ENCODE assay signal across 9 cellular contexts in genomic region chr12:53344487-53344823, GRCh38. TPM values are rescaled to one million over a fixed set of nuclear protein-coding genes. Genes with fewer than 3 reads are reported as not detected.
DNase-seq lines count a peak whose midpoint lies in the region; ATAC-seq, FAIRE-seq and TF ChIP-seq lines count a peak whose summit lies in the region.
"Had no signal": no experiment of that assay in that cellular context is flagged by ENCODE, and none has a peak within 500 bp of the region (broad histone marks: within the 10 kb centered on the region; RNA-seq: fewer than 3 reads in every experiment).

No MANE protein-coding gene starts in this region.

- H3K27me3 Mint-ChIP-seq in activated CD8-positive, alpha-beta T cell treated with anti-CD3 and anti-CD28 coated beads, Interleukin-2, amount 10 ng/mL, durations not matched to agents 7 days and 5 days (ENCODE audit: low read depth) = peaks cover 12% of the 10 kb centered on the region
- peaks cover 5% of the 10 kb centered on the region for H3K27me3 Mint-ChIP-seq in stimulated activated naive CD8-positive, alpha-beta T cell treated with anti-CD3 and anti-CD28 coated beads, Interleukin-15, Interleukin-2, amounts not matched to agents 100 ng/mL and 50 ng/mL, for 24 hours

- CTCF ChIA-PET in HEK293 (lab: Yijun Ruan, JAX) = interaction anchor here (0.7 to 7.0 kb wide), 14 partner anchors 8 to 199 kb away, joined by 3 to 156 read pairs (median 6); partner anchors contain the start of genes AAAS, AMHR2, MYG1 and SP7
- CTCF ChIA-PET in activated CD8-positive, alpha-beta T cell treated with anti-CD3 and anti-CD28 coated beads, Interleukin-2, amount 10 ng/mL, durations not matched to agents 7 days and 5 days (lab: Charles Lee) = interaction anchor here (0.7 to 7.1 kb wide), 35 partner anchors 9 to 278 kb away, joined by 3 to 290 read pairs (median 5); partner anchors contain the start of genes AAAS, AMHR2, CSAD and ESPL1

- no peaks in the 10 kb centered on the region for H3K36me3 ChIP-seq in HEK293 (ENCODE audit: control insufficient read depth in 2 of 2, insufficient read depth in 1 of 2, low read length in 2 of 2)
- H3K36me3 ChIP-seq in iPS-15b (ENCODE audit: control insufficient read depth, insufficient read depth, low read length) = no peaks in the 10 kb centered on the region
- H3K36me3 ChIP-seq in small intestine (ENCODE audit: control insufficient read depth in 2 of 2, insufficient read depth in 2 of 2, low read length in 2 of 2) = no peaks in the 10 kb centered on the region

- H3K27me3 ChIP-seq in iPS-15b (ENCODE audit: control insufficient read depth, insufficient read depth, low read length) = peaks cover 42% of the 10 kb centered on the region
- no peaks in the 10 kb centered on the region for H3K27me3 ChIP-seq in small intestine (ENCODE audit: control insufficient read depth in 2 of 2, insufficient read depth in 2 of 2, low read length in 2 of 2)

- POLR2A ChIA-PET in HEK293 (lab: Yijun Ruan, JAX) = interaction anchor here (0.6 to 2.3 kb wide), 14 partner anchors 9 to 265 kb away, joined by 3 to 20 read pairs (median 4); partner anchors contain the start of genes AAAS, MAP3K12, MYG1 and PFDN5
- POLR2A ChIA-PET in activated CD8-positive, alpha-beta T cell treated with anti-CD3 and anti-CD28 coated beads, Interleukin-2, amount 10 ng/mL, durations not matched to agents 7 days and 5 days (lab: Charles Lee) = interaction anchor here (0.5 to 3.3 kb wide), 8 partner anchors 12 to 96 kb away, joined by 3 to 38 read pairs (median 4); partner anchors contain the start of genes AAAS and SP1

- peak overlapping the region; percentile 65 for H3K27ac Mint-ChIP-seq in activated CD8-positive, alpha-beta T cell treated with anti-CD3 and anti-CD28 coated beads, Interleukin-2, amount 10 ng/mL, durations not matched to agents 7 days and 5 days
- H3K27ac Mint-ChIP-seq in stimulated activated naive CD8-positive, alpha-beta T cell treated with anti-CD3 and anti-CD28 coated beads, Interleukin-15, Interleukin-2, amounts not matched to agents 100 ng/mL and 50 ng/mL, for 24 hours = no peak overlapping the region

- no peak for FAIRE-seq in small intestine (lab: Jason Lieb, UNC)

- H3K4me1 Mint-ChIP-seq in activated CD8-positive, alpha-beta T cell treated with anti-CD3 and anti-CD28 coated beads, Interleukin-2, amount 10 ng/mL, durations not matched to agents 7 days and 5 days (ENCODE audit: low read depth) = peaks cover 17% of the 10 kb centered on the region
- H3K4me1 Mint-ChIP-seq in stimulated activated naive CD8-positive, alpha-beta T cell treated with anti-CD3 and anti-CD28 coated beads, Interleukin-15, Interleukin-2, amounts not matched to agents 100 ng/mL and 50 ng/mL, for 24 hours (ENCODE audit: low read depth) = peaks cover 25% of the 10 kb centered on the region

- peak; percentile 3 for ATAC-seq in activated CD8-positive, alpha-beta T cell treated with anti-CD3 and anti-CD28 coated beads, Interleukin-2, amount 10 ng/mL, durations not matched to agents 7 days and 5 days
- ATAC-seq in GM21367 (IDR thresholded peaks at IDR 0.05; ENCODE audit: unreplicated experiment) = no peak
- ATAC-seq in GM21423 (IDR thresholded peaks at IDR 0.05; ENCODE audit: unreplicated experiment) = no peak

- no peaks in the 10 kb centered on the region for H3K36me3 Mint-ChIP-seq in activated CD8-positive, alpha-beta T cell treated with anti-CD3 and anti-CD28 coated beads, Interleukin-2, amount 10 ng/mL, durations not matched to agents 7 days and 5 days (ENCODE audit: low read depth)
- H3K36me3 Mint-ChIP-seq in stimulated activated naive CD8-positive, alpha-beta T cell treated with anti-CD3 and anti-CD28 coated beads, Interleukin-15, Interleukin-2, amounts not matched to agents 100 ng/mL and 50 ng/mL, for 24 hours (ENCODE audit: low read depth) = no peaks in the 10 kb centered on the region

- H3K4me3 ChIP-seq in HEK293 (ENCODE audit: low read depth, low read length) (peak overlapping the region; percentile 62), iPS-15b (ENCODE audit: low read depth, low read length) (peak overlapping the region; percentile 69), small intestine (ENCODE audit: low read depth in 1 of 2, low read length in 2 of 2) (peak overlapping the region in 1 of 2 donors; percentile 57)

- H3K4me3 Mint-ChIP-seq in activated CD8-positive, alpha-beta T cell treated with anti-CD3 and anti-CD28 coated beads, Interleukin-2, amount 10 ng/mL, durations not matched to agents 7 days and 5 days = peak overlapping the region; percentile 42
- peak overlapping the region; percentile 59 for H3K4me3 Mint-ChIP-seq in stimulated activated naive CD8-positive, alpha-beta T cell treated with anti-CD3 and anti-CD28 coated beads, Interleukin-15, Interleukin-2, amounts not matched to agents 100 ng/mL and 50 ng/mL, for 24 hours

- no peaks in the 10 kb centered on the region for H3K9me3 ChIP-seq in HEK293 (ENCODE audit: control insufficient read depth, insufficient read depth, low read depth, low read length)
- no peaks in the 10 kb centered on the region for H3K9me3 ChIP-seq in iPS-15b (ENCODE audit: control insufficient read depth, insufficient read depth, low read length)
- H3K9me3 ChIP-seq in small intestine (ENCODE audit: control insufficient read depth, low read depth) = no peaks in the 10 kb centered on the region

- 4 to 10% (median 5%) methylated on average over 15 to 19 of the region's 19 CpGs for WGBS in small intestine, 3 donors

- H3K27ac ChIP-seq in HEK293 (ENCODE audit: extremely low read depth, low read depth, low read length) = no peak overlapping the region
- peak overlapping the region in 1 of 2 donors; percentile 47 for H3K27ac ChIP-seq in small intestine (ENCODE audit: low read depth in 1 of 2, low read length in 1 of 2)

- no peak for TF ChIP-seq CTCF in HEK293 (tag by site-specific recombination; IDR thresholded peaks at IDR 0.05)

- H3K4me1 ChIP-seq in HEK293 (ENCODE audit: control insufficient read depth, insufficient read depth, low read length) = no peaks in the 10 kb centered on the region
- H3K4me1 ChIP-seq in iPS-15b (ENCODE audit: control insufficient read depth, insufficient read depth, low read length) = peaks cover 12% of the 10 kb centered on the region
- H3K4me1 ChIP-seq in small intestine (ENCODE audit: control insufficient read depth in 2 of 2, insufficient read depth in 1 of 2, low read depth in 1 of 2, low read length in 1 of 2) = no peaks in the 10 kb centered on the region

- H3K9me3 Mint-ChIP-seq in activated CD8-positive, alpha-beta T cell treated with anti-CD3 and anti-CD28 coated beads, Interleukin-2, amount 10 ng/mL, durations not matched to agents 7 days and 5 days (ENCODE audit: insufficient read depth) = no peaks in the 10 kb centered on the region
- no peaks in the 10 kb centered on the region for H3K9me3 Mint-ChIP-seq in stimulated activated naive CD8-positive, alpha-beta T cell treated with anti-CD3 and anti-CD28 coated beads, Interleukin-15, Interleukin-2, amounts not matched to agents 100 ng/mL and 50 ng/mL, for 24 hours

- DNase-seq in activated CD8-positive, alpha-beta T cell treated with anti-CD3 and anti-CD28 coated beads, Interleukin-2, amount 10 ng/mL, durations not matched to agents 7 days and 5 days = no peak
- DNase-seq in small intestine = no peak
- DNase-seq in SHP77 treated with DMSO at 0.1 percent for 48 hours (lab: John Stamatoyannopoulos, UW) = no peak

- peak overlapping the region; percentile 24 for H3K9ac ChIP-seq in iPS-15b (ENCODE audit: low read depth, low read length)

TF ChIP-seq in HEK293, 187 proteins besides CTCF, POLR2A, EP300 and RAD21 (continues in another document):
- TF ChIP-seq ZNF585B (tag by site-specific recombination; IDR thresholded peaks at IDR 0.05) (no peak), ZNF639 (tag by site-specific recombination; IDR thresholded peaks at IDR 0.05) (no peak), PATZ1 (tag by site-specific recombination; IDR thresholded peaks at IDR 0.05) (peak; percentile 15; the same call in 1 of the 2 replicates), ZNF341 (tag by site-specific recombination; IDR thresholded peaks at IDR 0.05; ENCODE audit: low read depth) (peak; percentile 27)

RNA-seq across cellular contexts. Expression of gene SP7, which starts 8.3 kb away (rescaled TPM):
- total RNA-seq in activated CD8-positive, alpha-beta T cell treated with anti-CD3 and anti-CD28 coated beads, Interleukin-2, amount 10 ng/mL, durations not matched to agents 7 days and 5 days = not detected
- polyA plus RNA-seq in small intestine = not detected
- total RNA-seq: liver had no signal
- polyA plus RNA-seq: liver had no signal

RNA-seq across cellular contexts. Expression of gene AAAS, which starts 23.0 kb away (rescaled TPM):
- 10 to 100 TPM; 67.5 to 67.9 TPM for total RNA-seq in activated CD8-positive, alpha-beta T cell treated with anti-CD3 and anti-CD28 coated beads, Interleukin-2, amount 10 ng/mL, durations not matched to agents 7 days and 5 days
- 10 to 100 TPM; 20.0 to 34.9 (median 32.5) TPM for polyA plus RNA-seq in small intestine

RNA-seq across cellular contexts. Expression of gene SP1, which starts 35.5 kb away (rescaled TPM):
- total RNA-seq in activated CD8-positive, alpha-beta T cell treated with anti-CD3 and anti-CD28 coated beads, Interleukin-2, amount 10 ng/mL, durations not matched to agents 7 days and 5 days = 10 to 100 TPM; 72.2 to 76.5 TPM
- polyA plus RNA-seq in small intestine = 10 to 100 TPM; 13.8 to 20.3 (median 16.3) TPM

RNA-seq across cellular contexts. Expression of gene MYG1, which starts 45.0 kb away (rescaled TPM):
- total RNA-seq in activated CD8-positive, alpha-beta T cell treated with anti-CD3 and anti-CD28 coated beads, Interleukin-2, amount 10 ng/mL, durations not matched to agents 7 days and 5 days = 10 to 100 TPM; 55.6 to 56.9 TPM
- polyA plus RNA-seq in small intestine = 10 to 100 TPM; 64.9 to 87.0 (median 68.9) TPM

RNA-seq across cellular contexts. Expression of gene PFDN5, which starts 49.1 kb away (rescaled TPM):
- 100 to 1,000 TPM; 292 to 307 TPM for total RNA-seq in activated CD8-positive, alpha-beta T cell treated with anti-CD3 and anti-CD28 coated beads, Interleukin-2, amount 10 ng/mL, durations not matched to agents 7 days and 5 days
- polyA plus RNA-seq in small intestine = 1,000 to 10,000 TPM in 1 of 3 donors, 100 to 1,000 TPM in 2; 774 to 1,223 (median 815) TPM
